ENCODE assay signal across 12 cellular contexts in genomic region chr1:44409019-44409602, GRCh38. TPM values are rescaled to one million over a fixed set of nuclear protein-coding genes. Genes with fewer than 3 reads are reported as not detected.
DNase-seq lines count a peak whose midpoint lies in the region; ATAC-seq and TF ChIP-seq lines count a peak whose summit lies in the region.
"Had no signal": no experiment of that assay in that cellular context is flagged by ENCODE, and none has a peak within 500 bp of the region (broad histone marks: within the 10 kb centered on the region; RNA-seq: fewer than 3 reads in every experiment).

No MANE protein-coding gene starts in this region.

- H3K4me3 Mint-ChIP-seq in activated naive CD4-positive, alpha-beta T cell treated with anti-CD3 and anti-CD28 coated beads, Interleukin-2, amount 50 U/mL, for 24 hours, result peak overlapping the region; percentile 71

- DNase-seq in activated naive CD4-positive, alpha-beta T cell (lab: John Stamatoyannopoulos, UW), result no peak
- DNase-seq in adipocyte (ENCODE audit: low read depth) (peak; percentile 26), lower lobe of right lung (no peak), suprapubic skin (ENCODE audit: low spot score in 2 of 2) (no peak), hepatic stellate cell (ENCODE audit: low spot score) (no peak), tibial artery (no peak)
- DNase-seq: kidney, NCI-H226 had no signal

- H3K27ac ChIP-seq in lower lobe of right lung, result no peak overlapping the region
- no peak overlapping the region for H3K27ac ChIP-seq in suprapubic skin
- H3K27ac ChIP-seq in tibial artery, result no peak overlapping the region
- H3K27ac ChIP-seq: BLaER1, skin epidermis had no signal

- no peak for TF ChIP-seq CTCF in lower lobe of right lung (IDR thresholded peaks at IDR 0.05)
- no peak for TF ChIP-seq CTCF in suprapubic skin (IDR thresholded peaks at IDR 0.05)
- no peak for TF ChIP-seq CTCF in tibial artery (IDR thresholded peaks at IDR 0.05)

- peaks cover 8% of the 10 kb centered on the region for H3K9me3 ChIP-seq in adipocyte (ENCODE audit: control insufficient read depth, low read length)
- H3K9me3 ChIP-seq in lower lobe of right lung, result no peaks in the 10 kb centered on the region
- no peaks in the 10 kb centered on the region for H3K9me3 ChIP-seq in suprapubic skin
- H3K9me3 ChIP-seq in tibial artery, result no peaks in the 10 kb centered on the region

- H3K36me3 ChIP-seq in adipocyte (ENCODE audit: control insufficient read depth, insufficient read depth, low read length, severe bottlenecking), result no peaks in the 10 kb centered on the region
- H3K36me3 ChIP-seq in lower lobe of right lung, result no peaks in the 10 kb centered on the region
- no peaks in the 10 kb centered on the region for H3K36me3 ChIP-seq in suprapubic skin
- H3K36me3 ChIP-seq in tibial artery, result no peaks in the 10 kb centered on the region
- H3K36me3 ChIP-seq: BLaER1 had no signal

- peaks cover 31% of the 10 kb centered on the region for H3K4me1 Mint-ChIP-seq in activated naive CD4-positive, alpha-beta T cell treated with anti-CD3 and anti-CD28 coated beads, Interleukin-2, amount 50 U/mL, for 24 hours

- H3K27me3 ChIP-seq in adipocyte (replicated peaks; ENCODE audit: control insufficient read depth, insufficient read depth, low read length) (peaks cover 80% of the 10 kb centered on the region), lower lobe of right lung (ENCODE audit: low read depth) (peaks cover 100% of the 10 kb centered on the region), suprapubic skin (peaks cover 100% of the 10 kb centered on the region), tibial artery (peaks cover 16 to 100% of the 10 kb centered on the region in 2 donors)

- no peaks in the 10 kb centered on the region for H3K9me3 Mint-ChIP-seq in activated naive CD4-positive, alpha-beta T cell treated with anti-CD3 and anti-CD28 coated beads, Interleukin-2, amount 50 U/mL, for 24 hours

- peak overlapping the region; percentile 51 for H3K27ac Mint-ChIP-seq in activated naive CD4-positive, alpha-beta T cell treated with anti-CD3 and anti-CD28 coated beads, Interleukin-2, amount 50 U/mL, for 24 hours

- no peak overlapping the region for H3K4me3 ChIP-seq in adipocyte (ENCODE audit: low read length)
- peak overlapping the region; percentile 12 for H3K4me3 ChIP-seq in lower lobe of right lung
- H3K4me3 ChIP-seq in suprapubic skin, result peak overlapping the region; percentile 17
- no peak overlapping the region for H3K4me3 ChIP-seq in tibial artery
- H3K4me3 ChIP-seq: BLaER1 had no signal

- H3K4me1 ChIP-seq in adipocyte (ENCODE audit: control insufficient read depth, insufficient read depth, low read length) (peaks cover 20% of the 10 kb centered on the region), lower lobe of right lung (peaks cover 44% of the 10 kb centered on the region), suprapubic skin (peaks cover 50% of the 10 kb centered on the region), tibial artery (peaks cover 0 to 38% (median 33%) of the 10 kb centered on the region in 4 donors)

- no peak for TF ChIP-seq EP300 in suprapubic skin (IDR thresholded peaks at IDR 0.05)

- H3K9ac ChIP-seq in adipocyte (ENCODE audit: low read length), result no peak overlapping the region
- H3K9ac ChIP-seq: BLaER1 had no signal

- ATAC-seq in lower lobe of right lung (no peak), HG02885 (IDR thresholded peaks at IDR 0.05; ENCODE audit: poor library complexity, unreplicated experiment) (no peak)

- intact Hi-C loops in lower lobe of right lung (cut with DNase I), result no loop called here
- intact Hi-C loops in tibial artery (cut with DNase I; ENCODE audit: low total_unique reads), result loop anchor here (10.0 kb wide), 1 partner anchor 194 kb away; the partner anchor contains the start of gene DMAP1

- TF ChIP-seq POLR2A in suprapubic skin (IDR thresholded peaks at IDR 0.05), result no peak

- WGBS in suprapubic skin, result 28% methylated on average over 20 of the region's 20 CpGs

- peaks cover 30% of the 10 kb centered on the region for H3K27me3 Mint-ChIP-seq in activated naive CD4-positive, alpha-beta T cell treated with anti-CD3 and anti-CD28 coated beads, Interleukin-2, amount 50 U/mL, for 24 hours

- peaks cover 2% of the 10 kb centered on the region for H3K36me3 Mint-ChIP-seq in activated naive CD4-positive, alpha-beta T cell treated with anti-CD3 and anti-CD28 coated beads, Interleukin-2, amount 50 U/mL, for 24 hours

RNA-seq across cellular contexts. Expression of gene RNF220, which starts 4.1 kb away (rescaled TPM):
- 72.5 TPM for total RNA-seq in lower lobe of right lung
- total RNA-seq in suprapubic skin, result 100 to 1,000 TPM in 2 of 4 donors, 10 to 100 TPM in 2; 79.4 to 124 (median 99.5) TPM

RNA-seq across cellular contexts. Expression of gene ERI3, which starts 54.1 kb away (rescaled TPM):
- 36.3 TPM for total RNA-seq in lower lobe of right lung
- total RNA-seq in suprapubic skin, result 10 to 100 TPM; 23.3 to 33.4 (median 31.0) TPM

Comparison
In these comparisons a context has a peak if more than half of its experiments do, and no peak if none do; other contexts are left out.
1. H3K4me3 ChIP-seq: peak in lower lobe of right lung (single experiment) and suprapubic skin (single experiment); none in adipocyte (single experiment) and tibial artery (0 of 2).